In genomic region chrX:102712967-102713677, GRCh38 we compare ENCODE assay signal across 9 cellular contexts. TPM values are rescaled to one million over a fixed set of nuclear protein-coding genes. Genes with fewer than 3 reads are reported as not detected.
DNase-seq lines count a peak whose midpoint lies in the region; TF ChIP-seq lines count a peak whose summit lies in the region.
"Had no signal": no experiment of that assay in that cellular context is flagged by ENCODE, and none has a peak within 500 bp of the region (broad histone marks: within the 10 kb centered on the region; RNA-seq: fewer than 3 reads in every experiment).

No MANE protein-coding gene starts in this region.

- no peaks in the 10 kb centered on the region for H3K27me3 ChIP-seq in vagina

- TF ChIP-seq POLR2A in vagina (IDR thresholded peaks at IDR 0.05) = peak in 1 of 2 donors; percentile 21

- H3K4me1 ChIP-seq in vagina = no peaks in the 10 kb centered on the region

- H3K4me3 ChIP-seq in fibroblast of the aortic adventitia (ENCODE audit: low read depth, low read length) (peak overlapping the region; percentile 71), vagina (peak overlapping the region; percentile 49 to 62)
- H3K4me3 ChIP-seq: BLaER1 had no signal

- peak; percentile 61 for TF ChIP-seq CTCF in fibroblast of the aortic adventitia (IDR thresholded peaks at IDR 0.05; ENCODE audit: insufficient read depth, low read length)
- TF ChIP-seq CTCF in vagina (IDR thresholded peaks at IDR 0.05) = peak in 2 of 3 experiments; percentile 10 to 49

- no peaks in the 10 kb centered on the region for H3K36me3 ChIP-seq in vagina
- H3K36me3 ChIP-seq: BLaER1 had no signal

- H3K9me3 ChIP-seq in vagina = no peaks in the 10 kb centered on the region

- peak overlapping the region; percentile 82 for H3K27ac ChIP-seq in vagina
- H3K27ac ChIP-seq: BLaER1 had no signal

- DNase-seq in NCI-H1417 (lab: John Stamatoyannopoulos, UW) = peak; percentile 57 to 71 (median 59)
- no peak for DNase-seq in NCI-H1417 treated with DMSO at 0.1 percent for 48 hours (lab: John Stamatoyannopoulos, UW)
- peak; percentile 37 for DNase-seq in NCI-H1694 treated with DMSO at 0.1 percent for 48 hours (lab: John Stamatoyannopoulos, UW)
- DNase-seq in activated naive CD4-positive, alpha-beta T cell treated with anti-CD3 and anti-CD28 coated beads, Interleukin-2, amount 50 U/mL, for 16 hours = peak; percentile 11
- peak; percentile 72 for DNase-seq in fibroblast of the aortic adventitia (ENCODE audit: low read depth)
- DNase-seq in myocyte (ENCODE audit: low read depth) = peak; percentile 47
- DNase-seq in vagina (ENCODE audit: extremely low spot score in 2 of 2) = no peak
- DNase-seq in stimulated activated CD4-positive, alpha-beta T cell treated with anti-CD3 and anti-CD28 coated beads, Interleukin-4, amount 100 ng/mL, for 1 hour = no peak

- intact Hi-C loops in vagina (cut with DNase I) = no loop called here

RNA-seq across cellular contexts. Expression of gene GPRASP2, which starts 0.9 kb away (rescaled TPM):
- 13.6 and 18.6 TPM in 2 replicates for total RNA-seq in fibroblast of the aortic adventitia (ENCODE audit: low replicate concordance)
- 6.6 and 11.0 TPM in 2 replicates for total RNA-seq in myocyte
- polyA plus RNA-seq in myocyte (2012) = 9.7 TPM
- 10.8 TPM for total RNA-seq in vagina

RNA-seq across cellular contexts. Expression of gene GPRASP3, which starts 7.4 kb away (rescaled TPM):
- total RNA-seq in fibroblast of the aortic adventitia (ENCODE audit: low replicate concordance) = 5.3 and 10.7 TPM in 2 replicates
- 4.3 and 13.5 TPM in 2 replicates for total RNA-seq in myocyte
- 4.0 TPM for polyA plus RNA-seq in myocyte (2012)
- 3.2 TPM for total RNA-seq in vagina

Comparison
In these comparisons a context has a peak if more than half of its experiments do, and no peak if none do; other contexts are left out.
1. DNase-seq: peak in NCI-H1417 (3 of 3), NCI-H1694 treated with DMSO at 0.1 percent for 48 hours (single experiment), activated naive CD4-positive, alpha-beta T cell treated with anti-CD3 and anti-CD28 coated beads, Interleukin-2, amount 50 U/mL, for 16 hours (single experiment), fibroblast of the aortic adventitia (single experiment) and myocyte (single experiment); none in NCI-H1417 treated with DMSO at 0.1 percent for 48 hours (single experiment), vagina (0 of 2) and stimulated activated CD4-positive, alpha-beta T cell treated with anti-CD3 and anti-CD28 coated beads, Interleukin-4, amount 100 ng/mL, for 1 hour (single experiment).